ENCODE assay signal across 12 cellular contexts in the genomic region with DNA sequence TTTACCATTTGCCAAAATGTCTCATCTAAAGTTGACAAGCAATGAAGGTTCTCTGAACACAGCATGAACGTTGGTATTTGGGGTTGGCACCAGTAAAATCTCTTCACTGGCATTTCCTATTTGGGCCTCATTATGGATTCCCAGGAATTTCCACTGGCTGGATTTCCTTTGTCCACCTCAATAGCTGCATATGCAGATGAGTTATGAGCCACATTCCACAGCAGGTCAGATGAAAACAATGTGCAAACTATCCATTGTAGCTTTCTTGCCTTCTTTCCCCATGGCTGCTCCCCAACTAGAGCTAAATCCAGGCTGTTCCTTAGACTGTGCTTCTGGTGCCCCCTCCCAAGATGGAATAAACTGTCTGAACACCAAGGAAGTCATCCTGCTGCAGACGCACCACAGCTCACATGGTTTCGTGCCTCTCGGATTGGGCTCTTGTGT.
A peak's percentile ranks its signal among the peaks of the same experiment; 100 is the strongest.
DNase-seq lines count a peak whose midpoint lies in the region; ATAC-seq and TF ChIP-seq lines count a peak whose summit lies in the region.
"Had no signal": no experiment of that assay in that cellular context is flagged by ENCODE, and none has a peak within 500 bp of the region (broad histone marks: within the 10 kb centered on the region; RNA-seq: fewer than 3 reads in every experiment).

No MANE protein-coding gene starts in this region.

- TF ChIP-seq EP300 in Ishikawa (IDR thresholded peaks at IDR 0.05; ENCODE audit: borderline replicate concordance) = peak; percentile 99

- DNase-seq in AG08396 (ENCODE audit: low spot score) = peak; percentile 36
- peak; percentile 43 for DNase-seq in choroid plexus epithelial cell (ENCODE audit: low read depth)
- peak; percentile 77 to 88 for DNase-seq in lung microvascular endothelial cell (ENCODE audit: low read depth in 2 of 2)
- no peak for DNase-seq in effector CD4-positive, alpha-beta T cell
- no peak for DNase-seq in anterior cingulate cortex (lab: John Stamatoyannopoulos, UW)
- DNase-seq: activated naive CD8-positive, alpha-beta T cell treated with anti-CD3 and anti-CD28 coated beads, Interleukin-2, amount 10 ng/mL, durations not matched to agents 7 days and 5 days; transverse colon had no signal

- no peak overlapping the region for H3K4me3 ChIP-seq in choroid plexus epithelial cell (ENCODE audit: low read depth, low read length)
- H3K4me3 ChIP-seq: BLaER1, skin epidermis, transverse colon had no signal

- no peak for ATAC-seq in HG03432 (IDR thresholded peaks at IDR 0.05; ENCODE audit: unreplicated experiment)
- no peak for ATAC-seq in HG03469 (IDR thresholded peaks at IDR 0.05; ENCODE audit: unreplicated experiment)

- TF ChIP-seq CTCF in choroid plexus epithelial cell (conservative IDR thresholded peaks at IDR 0.05; ENCODE audit: low read depth, low read length) = no peak

- TF ChIP-seq RAD21 in Ishikawa (IDR thresholded peaks at IDR 0.05; ENCODE audit: low read depth) = peak; percentile 27

TF ChIP-seq in Ishikawa, 13 proteins besides CTCF, POLR2A, EP300 and RAD21:
- TF ChIP-seq TEAD4 (IDR thresholded peaks at IDR 0.05) = peak; percentile 99
- peak; percentile 97 for TF ChIP-seq FOXM1 (IDR thresholded peaks at IDR 0.05; ENCODE audit: borderline replicate concordance, low read depth)
- TF ChIP-seq CEBPB (IDR thresholded peaks at IDR 0.05) = peak; percentile 37; the same call in 1 of the 2 replicates
- TF ChIP-seq MAX (IDR thresholded peaks at IDR 0.05) = peak; percentile 74
- TF ChIP-seq CREB1 (IDR thresholded peaks at IDR 0.05; ENCODE audit: low read depth) = no peak
- no peak for TF ChIP-seq ZBTB7A (IDR thresholded peaks at IDR 0.05; ENCODE audit: low read depth)
- TF ChIP-seq, protein P1, sequence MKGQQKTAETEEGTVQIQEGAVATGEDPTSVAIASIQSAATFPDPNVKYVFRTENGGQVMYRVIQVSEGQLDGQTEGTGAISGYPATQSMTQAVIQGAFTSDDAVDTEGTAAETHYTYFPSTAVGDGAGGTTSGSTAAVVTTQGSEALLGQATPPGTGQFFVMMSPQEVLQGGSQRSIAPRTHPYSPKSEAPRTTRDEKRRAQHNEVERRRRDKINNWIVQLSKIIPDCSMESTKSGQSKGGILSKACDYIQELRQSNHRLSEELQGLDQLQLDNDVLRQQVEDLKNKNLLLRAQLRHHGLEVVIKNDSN (IDR thresholded peaks at IDR 0.05) = peak; percentile 57; the same call in 1 of the 2 replicates
- peak; percentile 53 for TF ChIP-seq YY1 (IDR thresholded peaks at IDR 0.05; ENCODE audit: low read depth)
- no peak for TF ChIP-seq EGR1 (IDR thresholded peaks at IDR 0.05)
- TF ChIP-seq, protein P2, sequence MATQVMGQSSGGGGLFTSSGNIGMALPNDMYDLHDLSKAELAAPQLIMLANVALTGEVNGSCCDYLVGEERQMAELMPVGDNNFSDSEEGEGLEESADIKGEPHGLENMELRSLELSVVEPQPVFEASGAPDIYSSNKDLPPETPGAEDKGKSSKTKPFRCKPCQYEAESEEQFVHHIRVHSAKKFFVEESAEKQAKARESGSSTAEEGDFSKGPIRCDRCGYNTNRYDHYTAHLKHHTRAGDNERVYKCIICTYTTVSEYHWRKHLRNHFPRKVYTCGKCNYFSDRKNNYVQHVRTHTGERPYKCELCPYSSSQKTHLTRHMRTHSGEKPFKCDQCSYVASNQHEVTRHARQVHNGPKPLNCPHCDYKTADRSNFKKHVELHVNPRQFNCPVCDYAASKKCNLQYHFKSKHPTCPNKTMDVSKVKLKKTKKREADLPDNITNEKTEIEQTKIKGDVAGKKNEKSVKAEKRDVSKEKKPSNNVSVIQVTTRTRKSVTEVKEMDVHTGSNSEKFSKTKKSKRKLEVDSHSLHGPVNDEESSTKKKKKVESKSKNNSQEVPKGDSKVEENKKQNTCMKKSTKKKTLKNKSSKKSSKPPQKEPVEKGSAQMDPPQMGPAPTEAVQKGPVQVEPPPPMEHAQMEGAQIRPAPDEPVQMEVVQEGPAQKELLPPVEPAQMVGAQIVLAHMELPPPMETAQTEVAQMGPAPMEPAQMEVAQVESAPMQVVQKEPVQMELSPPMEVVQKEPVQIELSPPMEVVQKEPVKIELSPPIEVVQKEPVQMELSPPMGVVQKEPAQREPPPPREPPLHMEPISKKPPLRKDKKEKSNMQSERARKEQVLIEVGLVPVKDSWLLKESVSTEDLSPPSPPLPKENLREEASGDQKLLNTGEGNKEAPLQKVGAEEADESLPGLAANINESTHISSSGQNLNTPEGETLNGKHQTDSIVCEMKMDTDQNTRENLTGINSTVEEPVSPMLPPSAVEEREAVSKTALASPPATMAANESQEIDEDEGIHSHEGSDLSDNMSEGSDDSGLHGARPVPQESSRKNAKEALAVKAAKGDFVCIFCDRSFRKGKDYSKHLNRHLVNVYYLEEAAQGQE (IDR thresholded peaks at IDR 0.05; ENCODE audit: low read depth) = 0 out of 2 replicates have a peak, but pooled peaks have one; percentile 4
- no peak for TF ChIP-seq TAF1 (IDR thresholded peaks at IDR 0.05; ENCODE audit: low read depth)
- peak; percentile 98 for TF ChIP-seq TCF12 (IDR thresholded peaks at IDR 0.05; ENCODE audit: low read depth)
- peak; percentile 97 for TF ChIP-seq NFIC (IDR thresholded peaks at IDR 0.05)

Comparison
In these comparisons a context has a peak if more than half of its experiments do, and no peak if none do; other contexts are left out.
1. DNase-seq: peak in AG08396 (single experiment), choroid plexus epithelial cell (single experiment) and lung microvascular endothelial cell (2 of 2); none in effector CD4-positive, alpha-beta T cell (single experiment) and anterior cingulate cortex (0 of 58).